ENCODE assay signal across 8 cellular contexts in genomic region chr2:55232863-55233657, GRCh38. TPM values are rescaled to one million over a fixed set of nuclear protein-coding genes. Genes with fewer than 3 reads are reported as not detected.
DNase-seq lines count a peak whose midpoint lies in the region; ATAC-seq and TF ChIP-seq lines count a peak whose summit lies in the region.

No MANE protein-coding gene starts in this region.

- peak; percentile 74 for TF ChIP-seq POLR2A in erythroblast (IDR thresholded peaks at IDR 0.05; ENCODE audit: low read length)
- no peak for TF ChIP-seq POLR2A in thyroid gland (IDR thresholded peaks at IDR 0.05)

- DNase-seq in activated CD8-positive, alpha-beta memory T cell treated with anti-CD3 and anti-CD28 coated beads, Interleukin-2, amount 50 U/mL, for 4 hours = peak; percentile 57
- DNase-seq in erythroblast (lab: John Stamatoyannopoulos, UW) (peak; percentile 75 to 78), thyroid gland (peak; percentile 73 to 74), NCI-H2196 (lab: John Stamatoyannopoulos, UW; ENCODE audit: unreplicated experiment) (no peak)
- DNase-seq in naive thymus-derived CD8-positive, alpha-beta T cell = peak; percentile 31 to 75 (median 53)

- no peaks in the 10 kb centered on the region for H3K27me3 Mint-ChIP-seq in naive thymus-derived CD8-positive, alpha-beta T cell

- H4K20me1 ChIP-seq in BLaER1 (peaks cover 40% of the 10 kb centered on the region), KMS-11 (ENCODE audit: insufficient read depth) (peaks cover 7% of the 10 kb centered on the region)

- H3K36me3 Mint-ChIP-seq in naive thymus-derived CD8-positive, alpha-beta T cell = peaks cover 6 to 46% (median 15%) of the 10 kb centered on the region in 3 donors

- H3K79me2 ChIP-seq in KMS-11 (ENCODE audit: insufficient read depth, low read depth) = peaks cover 44% of the 10 kb centered on the region

- peak overlapping the region; percentile 98 for H3K27ac ChIP-seq in BLaER1
- H3K27ac ChIP-seq in KMS-11 = peak overlapping the region; percentile 92
- peak overlapping the region; percentile 84 to 95 (median 88) for H3K27ac ChIP-seq in thyroid gland

- no peak for TF ChIP-seq CTCF in KMS-11 (conservative IDR thresholded peaks at IDR 0.05; ENCODE audit: low read depth, low read length)
- no peak for TF ChIP-seq CTCF in thyroid gland (IDR thresholded peaks at IDR 0.05)

- no peaks in the 10 kb centered on the region for H3K27me3 ChIP-seq in BLaER1
- no peaks in the 10 kb centered on the region for H3K27me3 ChIP-seq in KMS-11 (ENCODE audit: insufficient read depth, low read depth)
- H3K27me3 ChIP-seq in thyroid gland = no peaks in the 10 kb centered on the region

- H3K4me1 Mint-ChIP-seq in naive thymus-derived CD8-positive, alpha-beta T cell = peaks cover 25 to 64% (median 62%) of the 10 kb centered on the region in 4 donors

- POLR2A ChIA-PET in naive thymus-derived CD8-positive, alpha-beta T cell (lab: Charles Lee) = interaction anchor here (0.6 to 1.7 kb wide), 15 partner anchors 10 to 511 kb away, joined by 3 to 49 read pairs (median 4); partner anchors contain the start of genes CFAP36, MTIF2, PPP4R3B and RTN4

- intact Hi-C loops in thyroid gland (cut with DNase I) = no loop called here

- peaks cover 37% of the 10 kb centered on the region for H3K4me1 ChIP-seq in BLaER1
- H3K4me1 ChIP-seq in KMS-11 (ENCODE audit: low read depth, poor library complexity, severe bottlenecking) = peaks cover 32% of the 10 kb centered on the region
- H3K4me1 ChIP-seq in thyroid gland = peaks cover 19 to 25% of the 10 kb centered on the region in 2 donors

- peak overlapping the region; percentile 90 for H3K4me3 ChIP-seq in BLaER1
- peak overlapping the region; percentile 88 for H3K4me3 ChIP-seq in KMS-11 (IDR thresholded peaks at IDR 0.05; ENCODE audit: insufficient read depth, low read depth, low read length)
- peak overlapping the region; percentile 75 to 100 (median 94) for H3K4me3 ChIP-seq in thyroid gland (replicated peaks in 1 of 3)

- peak overlapping the region; percentile 96 to 100 (median 100) for H3K4me3 Mint-ChIP-seq in naive thymus-derived CD8-positive, alpha-beta T cell

- peak; percentile 26 for ATAC-seq in GM21360 (IDR thresholded peaks at IDR 0.05; ENCODE audit: unreplicated experiment)
- peak; percentile 53 to 55 for ATAC-seq in naive thymus-derived CD8-positive, alpha-beta T cell

- H3K36me3 ChIP-seq in BLaER1 (peaks cover 51% of the 10 kb centered on the region), KMS-11 (ENCODE audit: insufficient read depth) (peaks cover 34% of the 10 kb centered on the region; the same call in 1 of the 2 replicates), thyroid gland (peaks cover 17 to 27% of the 10 kb centered on the region in 2 donors)

- H3K9me3 ChIP-seq in BLaER1 (no peaks in the 10 kb centered on the region), thyroid gland (no peaks in the 10 kb centered on the region)

- peak overlapping the region; percentile 97 to 100 (median 99) for H3K27ac Mint-ChIP-seq in naive thymus-derived CD8-positive, alpha-beta T cell

- peaks cover 0 to 4% (median 0%) of the 10 kb centered on the region in 9 donors for H3K9me3 Mint-ChIP-seq in naive thymus-derived CD8-positive, alpha-beta T cell

- H3K4me2 ChIP-seq in BLaER1 (peak overlapping the region; percentile 96), KMS-11 (peak overlapping the region; percentile 83)

- 4 to 6% methylated on average over 29 to 31 of the region's 33 CpGs for WGBS in thyroid gland, 2 donors

- peak overlapping the region; percentile 98 for H3K9ac ChIP-seq in BLaER1
- H3K9ac ChIP-seq in KMS-11 = peak overlapping the region; percentile 98

- H2AFZ ChIP-seq in KMS-11 (ENCODE audit: low read depth) = peak overlapping the region; percentile 82; the same call in 1 of the 2 replicates

RNA-seq across cellular contexts. Expression of gene RPS27A, which starts 0.6 kb away (rescaled TPM):
- 1,000 to 10,000 TPM; 2,217 to 2,293 TPM for total RNA-seq in naive thymus-derived CD8-positive, alpha-beta T cell
- 1,000 to 10,000 TPM; 3,712 to 4,384 (median 4,215) TPM for polyA plus RNA-seq in naive thymus-derived CD8-positive, alpha-beta T cell
- total RNA-seq in thyroid gland = 1,000 to 10,000 TPM in 2 of 4 donors, 100 to 1,000 TPM in 2; 529 to 1,905 (median 1,352) TPM

RNA-seq across cellular contexts. Expression of gene CLHC1, which starts 1.0 kb away (rescaled TPM):
- total RNA-seq in naive thymus-derived CD8-positive, alpha-beta T cell = 10 to 100 TPM; 29.1 to 34.2 TPM
- 1 to 10 TPM; 1.8 to 3.5 (median 2.2) TPM for polyA plus RNA-seq in naive thymus-derived CD8-positive, alpha-beta T cell
- 10 to 100 TPM; 22.7 to 32.1 (median 27.1) TPM for total RNA-seq in thyroid gland

RNA-seq across cellular contexts. Expression of gene MTIF2, which starts 36.0 kb away (rescaled TPM):
- 10 to 100 TPM; 41.3 to 44.2 TPM for total RNA-seq in naive thymus-derived CD8-positive, alpha-beta T cell
- 10 to 100 TPM; 15.6 to 20.6 (median 16.8) TPM for polyA plus RNA-seq in naive thymus-derived CD8-positive, alpha-beta T cell
- total RNA-seq in thyroid gland = 10 to 100 TPM; 19.6 to 33.5 (median 27.8) TPM
